8 cellular contexts compared by ENCODE assay signal in the genomic region with DNA sequence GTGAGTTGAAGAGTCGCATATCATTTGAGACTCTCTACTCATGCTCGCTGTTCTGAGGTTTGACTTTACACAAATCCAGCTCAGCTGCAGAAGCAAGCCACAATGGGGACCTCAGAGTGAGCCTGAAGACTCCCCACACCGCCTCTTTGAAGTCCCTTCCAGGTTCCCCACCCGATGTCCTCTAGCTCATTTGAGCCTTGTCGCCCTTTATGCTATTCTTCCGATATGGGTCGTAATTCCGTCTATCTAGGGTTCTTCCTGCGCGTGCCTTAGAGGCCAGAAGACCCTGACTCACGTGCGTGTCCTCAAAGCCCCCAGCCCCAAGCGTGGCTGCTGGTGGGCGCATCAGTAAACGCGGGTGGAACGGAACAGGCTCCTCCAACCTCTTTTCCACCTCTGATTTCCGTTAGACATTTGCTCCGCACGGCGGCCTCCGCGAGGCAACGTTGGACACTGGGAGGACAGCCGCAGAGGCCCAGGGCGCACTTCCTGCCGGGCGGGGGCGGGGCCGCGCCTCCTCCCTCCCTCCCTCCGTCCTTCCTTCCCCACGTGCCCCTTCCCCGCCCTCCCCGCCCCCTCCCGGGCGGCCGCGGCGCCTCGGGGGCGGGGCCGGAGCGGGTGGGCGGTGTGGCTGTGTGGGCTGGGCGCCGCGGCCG. TPM values are rescaled to one million over a fixed set of nuclear protein-coding genes. Genes with fewer than 3 reads are reported as not detected.
DNase-seq lines count a peak whose midpoint lies in the region; ATAC-seq and TF ChIP-seq lines count a peak whose summit lies in the region.

A gene with protein sequence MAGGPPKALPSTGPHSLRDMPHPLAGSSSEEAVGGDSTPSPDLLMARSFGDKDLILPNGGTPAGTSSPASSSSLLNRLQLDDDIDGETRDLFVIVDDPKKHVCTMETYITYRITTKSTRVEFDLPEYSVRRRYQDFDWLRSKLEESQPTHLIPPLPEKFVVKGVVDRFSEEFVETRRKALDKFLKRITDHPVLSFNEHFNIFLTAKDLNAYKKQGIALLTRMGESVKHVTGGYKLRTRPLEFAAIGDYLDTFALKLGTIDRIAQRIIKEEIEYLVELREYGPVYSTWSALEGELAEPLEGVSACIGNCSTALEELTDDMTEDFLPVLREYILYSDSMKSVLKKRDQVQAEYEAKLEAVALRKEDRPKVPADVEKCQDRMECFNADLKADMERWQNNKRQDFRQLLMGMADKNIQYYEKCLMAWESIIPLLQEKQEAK (plus strand): TSS at position 650 of the 656 bp plus-strand sequence. CDS start 242 bp downstream, outside the sequence.

- H3K4me3 Mint-ChIP-seq in HFFc6, result peak within 1 kb of the TSS; percentile 97

- H3K4me1 ChIP-seq in adrenal gland (replicated peaks in 1 of 2) (peaks cover 6 to 39% of the 10 kb centered on the region in 2 donors), heart left ventricle (peaks cover 0 to 61% (median 24%) of the 10 kb centered on the region in 12 donors), transverse colon (peaks cover 16 to 47% (median 38%) of the 10 kb centered on the region in 4 donors)

- peak; percentile 90 for TF ChIP-seq POLR2A in NB4 (IDR thresholded peaks at IDR 0.05; ENCODE audit: extremely low read depth, insufficient read length)
- peak; percentile 54 to 83 for TF ChIP-seq POLR2A in adrenal gland (IDR thresholded peaks at IDR 0.05)
- peak in 1 of 2 donors; percentile 83 for TF ChIP-seq POLR2A in heart left ventricle (IDR thresholded peaks at IDR 0.05)
- TF ChIP-seq POLR2A in transverse colon (IDR thresholded peaks at IDR 0.05), result peak; percentile 84

- H3K27me3 Mint-ChIP-seq in HFFc6 (ENCODE audit: insufficient read depth), result no peaks in the 10 kb centered on the region; the same call in 1 of the 2 replicates

- H3K9me3 ChIP-seq in adrenal gland (replicated peaks in 1 of 3) (no peaks in the 10 kb centered on the region), heart left ventricle (no peaks in the 10 kb centered on the region), transverse colon (no peaks in the 10 kb centered on the region)

- no peaks in the 10 kb centered on the region for H3K36me3 ChIP-seq in adrenal gland (replicated peaks in 1 of 2)
- no peaks in the 10 kb centered on the region for H3K36me3 ChIP-seq in heart left ventricle
- no peaks in the 10 kb centered on the region for H3K36me3 ChIP-seq in transverse colon

- peaks cover 3% of the 10 kb centered on the region; the same call in 1 of the 2 replicates for H3K36me3 Mint-ChIP-seq in HFFc6 (ENCODE audit: low read depth)

- intact Hi-C loops in adrenal gland (cut with DNase I), result no loop called here
- intact Hi-C loops in heart left ventricle (cut with DNase I), result loop anchor here in 3 of 10 donors (2.0 to 10.0 kb wide), 4 partner anchors 31 to 75 kb away; a partner anchor contains a TSS
- intact Hi-C loops in posterior cingulate gyrus (cut with DNase I), result loop anchor here (1.0 to 2.0 kb wide), 3 partner anchors 32 to 95 kb away; a partner anchor contains a TSS
- intact Hi-C loops in transverse colon (cut with DNase I; ENCODE audit: low total_unique reads), result loop anchor here (2.0 kb wide), 1 partner anchor 853 kb away; a partner anchor contains a TSS

- WGBS in adrenal gland, 4 donors, result 4 to 11% (median 6%) methylated on average over 25 to 45 of the region's 49 CpGs
- 4 to 8% (median 6%) methylated on average over 31 to 49 of the region's 49 CpGs for WGBS in heart left ventricle, 4 donors
- WGBS in transverse colon (ENCODE audit: low coverage in 1 of 2), 2 donors, result 4 to 20% methylated on average over 2 to 33 of the region's 49 CpGs

- no peak for TF ChIP-seq CTCF in GM12864 (IDR thresholded peaks at IDR 0.05; ENCODE audit: low read depth, low read length, missing control alignments)
- TF ChIP-seq CTCF in HFFc6 (IDR thresholded peaks at IDR 0.05), result peak; percentile 34; the same call in 1 of the 2 replicates
- no peak for TF ChIP-seq CTCF in NB4 (IDR thresholded peaks at IDR 0.05; ENCODE audit: low read depth, low read length)
- TF ChIP-seq CTCF in adrenal gland (IDR thresholded peaks at IDR 0.05), result no peak
- TF ChIP-seq CTCF in heart left ventricle (IDR thresholded peaks at IDR 0.05), result peak in 3 of 12 donors; percentile 19 to 34 (median 33)
- peak in 2 of 5 experiments; percentile 18 to 20 for TF ChIP-seq CTCF in transverse colon (IDR thresholded peaks at IDR 0.05)

- H3K27ac Mint-ChIP-seq in HFFc6, result peak within 1 kb of the TSS; percentile 96

- no peaks in the 10 kb centered on the region for H3K9me3 Mint-ChIP-seq in HFFc6

- H3K27me3 ChIP-seq in adrenal gland (no peaks in the 10 kb centered on the region), heart left ventricle (no peaks in the 10 kb centered on the region), transverse colon (no peaks in the 10 kb centered on the region)

- DNase-seq in GM12864 (ENCODE audit: low read depth), result no peak
- DNase-seq in HFFc6, result peak; percentile 78
- DNase-seq in NB4 (ENCODE audit: low read depth), result peak; percentile 93
- DNase-seq in T follicular helper cell (ENCODE audit: low read depth), result peak; percentile 57
- DNase-seq in adrenal gland, result peak; percentile 90 to 93 (median 91)
- DNase-seq in heart left ventricle, result peak; percentile 91 to 94 (median 92)
- DNase-seq in posterior cingulate gyrus, result peak; percentile 83 to 98 (median 88)
- DNase-seq in transverse colon, result peak; percentile 94

- peaks cover 53% of the 10 kb centered on the region for H3K4me1 Mint-ChIP-seq in HFFc6 (ENCODE audit: low read depth)

- ATAC-seq in heart left ventricle, result peak; percentile 95 to 97 (median 96)

- peak within 1 kb of the TSS; percentile 26 to 90 (median 69) for H3K27ac ChIP-seq in adrenal gland
- peak within 1 kb of the TSS; percentile 60 to 95 (median 80) for H3K27ac ChIP-seq in heart left ventricle
- H3K27ac ChIP-seq in transverse colon, result peak within 1 kb of the TSS; percentile 85 to 94 (median 89)

- H3K4me3 ChIP-seq in GM12864 (ENCODE audit: low read depth, low read length) (peak within 1 kb of the TSS; percentile 91), NB4 (ENCODE audit: low read depth, low read length) (peak within 1 kb of the TSS; percentile 78), adrenal gland (peak within 1 kb of the TSS; percentile 63 to 96 (median 92)), heart left ventricle (peak within 1 kb of the TSS; percentile 77 to 99 (median 96)), transverse colon (peak within 1 kb of the TSS; percentile 75 to 100 (median 86))

- TF ChIP-seq EP300 in transverse colon (IDR thresholded peaks at IDR 0.05; ENCODE audit: low read depth), result no peak

- in situ Hi-C loops in transverse colon (cut with MboI; ENCODE audit: low pct_ligation_motif_present in 1 of 4, low pct_unique_long_range_greater_than_20kb in 1 of 4, low sequenced_read_pairs in 3 of 4), result no loop called here

RNA-seq across cellular contexts. Expression of the gene that starts here (rescaled TPM):
- 10 to 100 TPM; 11.1 to 14.9 (median 13.9) TPM for total RNA-seq in HFFc6 (2021; fragmentation: NEBNext Ultra II Directional; extraction: Animal tissue kit (Norgen Biotek cat#: 25700))
- total RNA-seq in adrenal gland, result 10 to 100 TPM in 1 of 8 donors, 1 to 10 TPM in 7; 7.8 to 12.3 (median 9.3) TPM
- polyA plus RNA-seq in adrenal gland, result 1 to 10 TPM in 2 of 3 donors, under 1 TPM in 1; 0.84 to 5.0 (median 2.0) TPM
- total RNA-seq in heart left ventricle, result 10 to 100 TPM in 1 of 9 donors, 1 to 10 TPM in 8; 3.2 to 10.3 (median 4.1) TPM
- polyA plus RNA-seq in heart left ventricle, result 1 to 10 TPM in 1 of 2 donors, under 1 TPM in 1; 0.95 to 3.0 TPM
- total RNA-seq in transverse colon, result 10 to 100 TPM; 15.7 to 46.4 (median 45.7) TPM

Comparison
In these comparisons a context has a peak if more than half of its experiments do, and no peak if none do; other contexts are left out.
1. intact Hi-C loops: an anchor here in posterior cingulate gyrus (1.0 to 2.0 kb wide) and transverse colon (2.0 kb wide); none called in adrenal gland.